1 cellular context compared by ENCODE assay signal in genomic region chr5:34585601-34586104, GRCh38.
TF ChIP-seq lines count a peak whose summit lies in the region.

No MANE protein-coding gene starts in this region.

TF ChIP-seq in HepG2, 621 proteins besides CTCF, POLR2A, EP300 and RAD21 (continued from another document and continues in another):
- TF ChIP-seq ZUFSP (CRISPR knock-in tag; IDR thresholded peaks at IDR 0.05; ENCODE audit: borderline replicate concordance) = no peak
- no peak for TF ChIP-seq ZFP37 (CRISPR knock-in tag; IDR thresholded peaks at IDR 0.05; ENCODE audit: borderline replicate concordance)
- TF ChIP-seq ZNF800 (CRISPR knock-in tag; IDR thresholded peaks at IDR 0.05) = no peak
- no peak for TF ChIP-seq LBX2 (CRISPR knock-in tag; IDR thresholded peaks at IDR 0.05; ENCODE audit: borderline replicate concordance)
- 0 out of 2 replicates have a peak, but pooled peaks have one; percentile 32 for TF ChIP-seq ZFP90 (CRISPR knock-in tag; IDR thresholded peaks at IDR 0.05; ENCODE audit: borderline replicate concordance)
- 0 out of 2 replicates have a peak, but pooled peaks have one; percentile 17 for TF ChIP-seq BCL6 (CRISPR knock-in tag; IDR thresholded peaks at IDR 0.05)
- TF ChIP-seq RAD51 (IDR thresholded peaks at IDR 0.05; ENCODE audit: borderline replicate concordance) = no peak
- TF ChIP-seq ZNF549 (CRISPR knock-in tag; IDR thresholded peaks at IDR 0.05) = no peak
- no peak for TF ChIP-seq ZNF530 (CRISPR knock-in tag; IDR thresholded peaks at IDR 0.05; ENCODE audit: low read depth)
- TF ChIP-seq NFE2L1 (CRISPR knock-in tag; IDR thresholded peaks at IDR 0.05; ENCODE audit: borderline replicate concordance) = no peak
- TF ChIP-seq ARID2 (CRISPR knock-in tag; IDR thresholded peaks at IDR 0.05; ENCODE audit: borderline replicate concordance) = no peak
- TF ChIP-seq MBNL3 (CRISPR knock-in tag; conservative IDR thresholded peaks at IDR 0.05) = no peak
- no peak for TF ChIP-seq TEAD2 (CRISPR knock-in tag; IDR thresholded peaks at IDR 0.05)
- TF ChIP-seq KLF12 (CRISPR knock-in tag; IDR thresholded peaks at IDR 0.05; ENCODE audit: borderline replicate concordance) = no peak
- no peak for TF ChIP-seq ZFP36 (IDR thresholded peaks at IDR 0.05; ENCODE audit: borderline replicate concordance, low read depth, low read length, partially characterized antibody)
- no peak for TF ChIP-seq ZNF781 (CRISPR knock-in tag; IDR thresholded peaks at IDR 0.05; ENCODE audit: borderline replicate concordance, not compliant biosample characterization)
- peak; percentile 59; the same call in 1 of the 2 replicates for TF ChIP-seq FOXP4 (CRISPR knock-in tag; IDR thresholded peaks at IDR 0.05)
- TF ChIP-seq ZNF770 (CRISPR knock-in tag; IDR thresholded peaks at IDR 0.05) = no peak
- TF ChIP-seq ZNF782 (CRISPR knock-in tag; IDR thresholded peaks at IDR 0.05; ENCODE audit: borderline replicate concordance) = no peak
- no peak for TF ChIP-seq ZNF558 (CRISPR knock-in tag; IDR thresholded peaks at IDR 0.05; ENCODE audit: borderline replicate concordance)
- no peak for TF ChIP-seq ZNF513 (CRISPR knock-in tag; conservative IDR thresholded peaks at IDR 0.05)
- TF ChIP-seq ONECUT2 (CRISPR knock-in tag; IDR thresholded peaks at IDR 0.05) = no peak
- peak; percentile 35 for TF ChIP-seq SKI (IDR thresholded peaks at IDR 0.05; ENCODE audit: partially characterized antibody)
- no peak for TF ChIP-seq BCLAF1 (IDR thresholded peaks at IDR 0.05)
- no peak for TF ChIP-seq EED (CRISPR knock-in tag; IDR thresholded peaks at IDR 0.05)
- TF ChIP-seq ZSCAN20 (CRISPR knock-in tag; IDR thresholded peaks at IDR 0.05; ENCODE audit: borderline replicate concordance) = 0 out of 2 replicates have a peak, but pooled peaks have one; percentile 45
- no peak for TF ChIP-seq REXO4 (CRISPR knock-in tag; IDR thresholded peaks at IDR 0.05; ENCODE audit: borderline replicate concordance)
- peak; percentile 74; the same call in 1 of the 2 replicates for TF ChIP-seq ZNF7 (CRISPR knock-in tag; IDR thresholded peaks at IDR 0.05)
- no peak for TF ChIP-seq THAP8 (CRISPR knock-in tag; IDR thresholded peaks at IDR 0.05; ENCODE audit: borderline replicate concordance)
- no peak for TF ChIP-seq ZNF260 (CRISPR knock-in tag; IDR thresholded peaks at IDR 0.05; ENCODE audit: borderline replicate concordance, low read depth)
- TF ChIP-seq NFAT5 (CRISPR knock-in tag; IDR thresholded peaks at IDR 0.05) = no peak
- no peak for TF ChIP-seq ZNF576 (CRISPR knock-in tag; IDR thresholded peaks at IDR 0.05)
- no peak for TF ChIP-seq HHEX (CRISPR knock-in tag; IDR thresholded peaks at IDR 0.05)
- TF ChIP-seq ELF1 (CRISPR knock-in tag; IDR thresholded peaks at IDR 0.05) = no peak
- no peak for TF ChIP-seq PREB (CRISPR knock-in tag; IDR thresholded peaks at IDR 0.05)
- TF ChIP-seq ZNF644 (CRISPR knock-in tag; IDR thresholded peaks at IDR 0.05; ENCODE audit: low read depth) = peak; percentile 24; the same call in 1 of the 2 replicates
- TF ChIP-seq SALL1 (CRISPR knock-in tag; IDR thresholded peaks at IDR 0.05) = peak; percentile 58
- TF ChIP-seq MED1 (CRISPR knock-in tag; IDR thresholded peaks at IDR 0.05) = peak; percentile 67
